Comparison of ENCODE assay signal across 8 cellular contexts in genomic region chr17:29622337-29623282, GRCh38. TPM values are rescaled to one million over a fixed set of nuclear protein-coding genes. Genes with fewer than 3 reads are reported as not detected.
DNase-seq lines count a peak whose midpoint lies in the region; ATAC-seq and TF ChIP-seq lines count a peak whose summit lies in the region.

Gene CORO6, minus strand, starts transcription at chr17:29622912. Its CDS starts 1,491 bp downstream, at chr17:29621421.

- no peaks in the 10 kb centered on the region for H3K9me2 ChIP-seq in OCI-LY1 (ENCODE audit: low read depth, low read length)

- H3K9ac ChIP-seq in OCI-LY1 (ENCODE audit: low read length): peak within 1 kb of the TSS; percentile 64

- H3K4me1 Mint-ChIP-seq in nephron progenitor cell: peaks cover 46% of the 10 kb centered on the region

- TF ChIP-seq CTCF in OCI-LY1 (IDR thresholded peaks at IDR 0.05; ENCODE audit: low read length): no peak
- TF ChIP-seq CTCF in foreskin keratinocyte (conservative IDR thresholded peaks at IDR 0.05): no peak
- no peak for TF ChIP-seq CTCF in nephron progenitor cell (IDR thresholded peaks at IDR 0.05)
- no peak for TF ChIP-seq CTCF in upper lobe of left lung (IDR thresholded peaks at IDR 0.05)

- H3K4me1 ChIP-seq in OCI-LY1 (ENCODE audit: insufficient read depth, low read length, severe bottlenecking) (peaks cover 26% of the 10 kb centered on the region), foreskin keratinocyte (peaks cover 34% of the 10 kb centered on the region), upper lobe of left lung (peaks cover 15 to 33% (median 26%) of the 10 kb centered on the region in 4 donors)

- peaks cover 11% of the 10 kb centered on the region for H3K36me3 ChIP-seq in OCI-LY1 (ENCODE audit: insufficient read depth, low read length)
- no peaks in the 10 kb centered on the region for H3K36me3 ChIP-seq in upper lobe of left lung

- H3K4me3 ChIP-seq in OCI-LY1 (ENCODE audit: low read depth, low read length, poor library complexity, severe bottlenecking) (peak within 1 kb of the TSS; percentile 71), upper lobe of left lung (peak within 1 kb of the TSS; percentile 67 to 76 (median 70))

- no peaks in the 10 kb centered on the region for H4K20me1 ChIP-seq in OCI-LY1 (ENCODE audit: insufficient read depth, low read length)

- no peaks in the 10 kb centered on the region for H3K36me3 Mint-ChIP-seq in nephron progenitor cell (ENCODE audit: low read depth)

- ATAC-seq in HG02588 (IDR thresholded peaks at IDR 0.05; ENCODE audit: unreplicated experiment): peak; percentile 54
- ATAC-seq in foreskin keratinocyte: peak; percentile 23
- peak; percentile 63 to 83 for ATAC-seq in upper lobe of left lung (ENCODE audit: low FRiP score in 2 of 2)

- WGBS in upper lobe of left lung, 2 donors: 2 to 3% methylated on average over 14 to 58 of the region's 77 CpGs

- peak; percentile 61 for DNase-seq in EL
- peak; percentile 44 for DNase-seq in activated effector memory CD4-positive, alpha-beta T cell treated with Interleukin-2 at 50 U/mL for 16 hours
- peak in 1 of 2 donors; percentile 28 for DNase-seq in foreskin keratinocyte
- peak; percentile 89 for DNase-seq in nephron progenitor cell
- DNase-seq in upper lobe of left lung: peak; percentile 45 to 92
- DNase-seq in NK-92 (lab: John Stamatoyannopoulos, UW; ENCODE audit: unreplicated experiment): no peak

- no peaks in the 10 kb centered on the region for H3F3A ChIP-seq in OCI-LY1 (ENCODE audit: insufficient read depth, low read length)

- H3K27me3 ChIP-seq in OCI-LY1 (ENCODE audit: insufficient read depth, low read length): peaks cover 5% of the 10 kb centered on the region; the same call in 1 of the 2 replicates
- H3K27me3 ChIP-seq in foreskin keratinocyte: no peaks in the 10 kb centered on the region
- H3K27me3 ChIP-seq in upper lobe of left lung: peaks cover 0 to 2% (median 0%) of the 10 kb centered on the region in 4 donors

- peak within 1 kb of the TSS; percentile 94 for H3K4me2 ChIP-seq in OCI-LY1 (ENCODE audit: low read length)

- H3K27ac ChIP-seq in OCI-LY1 (ENCODE audit: low read depth, low read length, poor library complexity, severe bottlenecking) (no peak within 1 kb of the TSS), foreskin keratinocyte (peak within 1 kb of the TSS; percentile 97), upper lobe of left lung (peak within 1 kb of the TSS in 2 of 4 donors; percentile 52 to 72)

- H3K9me3 ChIP-seq in OCI-LY1 (ENCODE audit: low read length): no peaks in the 10 kb centered on the region
- H3K9me3 ChIP-seq in upper lobe of left lung: no peaks in the 10 kb centered on the region

- peaks cover 80% of the 10 kb centered on the region for H3K27me3 Mint-ChIP-seq in nephron progenitor cell (ENCODE audit: low read depth, poor library complexity)

- no peak for TF ChIP-seq EP300 in upper lobe of left lung (IDR thresholded peaks at IDR 0.05)

- no peaks in the 10 kb centered on the region for H3K79me2 ChIP-seq in OCI-LY1 (ENCODE audit: insufficient read depth, low read length)

- no peak within 1 kb of the TSS for H3K27ac Mint-ChIP-seq in nephron progenitor cell

- TF ChIP-seq POLR2A in upper lobe of left lung (IDR thresholded peaks at IDR 0.05): peak in 1 of 4 donors; percentile 43

- no peaks in the 10 kb centered on the region for H3K9me3 Mint-ChIP-seq in nephron progenitor cell

- no peak within 1 kb of the TSS for H2AFZ ChIP-seq in OCI-LY1 (ENCODE audit: low read length)

- peak within 1 kb of the TSS; percentile 81 for H3K4me3 Mint-ChIP-seq in nephron progenitor cell

RNA-seq across cellular contexts. Expression of gene CORO6, which starts in this region (rescaled TPM):
- total RNA-seq in foreskin keratinocyte: 23.0 and 37.6 TPM in 2 replicates
- 19.3 and 33.1 TPM in 2 replicates for polyA plus RNA-seq in foreskin keratinocyte
- total RNA-seq in upper lobe of left lung: 100 to 1,000 TPM in 1 of 6 donors, 10 to 100 TPM in 3, 1 to 10 TPM in 2; 7.3 to 137 (median 12.2) TPM

Comparison
In these comparisons a context has a peak if more than half of its experiments do, and no peak if none do; other contexts are left out.
1. ATAC-seq: peak in every context shown above with its lines; median percentile 73 in upper lobe of left lung; 54 in HG02588; 23 in foreskin keratinocyte.